9 cellular contexts compared by ENCODE assay signal in genomic region chr15:79595995-79596622, GRCh38.
DNase-seq lines count a peak whose midpoint lies in the region; ATAC-seq and TF ChIP-seq lines count a peak whose summit lies in the region.
"Had no signal": no experiment of that assay in that cellular context is flagged by ENCODE, and none has a peak within 500 bp of the region (broad histone marks: within the 10 kb centered on the region; RNA-seq: fewer than 3 reads in every experiment).

No MANE protein-coding gene starts in this region.

- H3K27me3 ChIP-seq in GM23248 (replicated peaks; ENCODE audit: insufficient read depth) (peaks cover 4% of the 10 kb centered on the region; the same call in 1 of the 2 replicates), right cardiac atrium (ENCODE audit: control insufficient read depth, insufficient read depth) (no peaks in the 10 kb centered on the region), spleen (replicated peaks in 1 of 7) (peaks cover 0 to 20% (median 0%) of the 10 kb centered on the region in 7 donors)
- H3K27me3 ChIP-seq: BLaER1 had no signal

- H3F3A ChIP-seq in GM23248 (ENCODE audit: insufficient read depth), result no peaks in the 10 kb centered on the region

- H4K20me1 ChIP-seq in GM23248 (ENCODE audit: insufficient read depth), result no peaks in the 10 kb centered on the region
- H4K20me1 ChIP-seq: BLaER1 had no signal

- no peaks in the 10 kb centered on the region for H3K9me3 ChIP-seq in GM23248 (ENCODE audit: low read depth)
- no peaks in the 10 kb centered on the region for H3K9me3 ChIP-seq in right cardiac atrium (ENCODE audit: control insufficient read depth, low read length)
- no peaks in the 10 kb centered on the region for H3K9me3 ChIP-seq in spleen
- H3K9me3 ChIP-seq: BLaER1 had no signal

- 23 to 29% methylated on average over 4 of the region's 4 CpGs for WGBS in GM23248 (ENCODE audit: low coverage in 1 of 2, low lambda C conversion rate in 2 of 2, missing lambda C conversion rate in 2 of 2), 2 experiments
- WGBS in right cardiac atrium, result 41% methylated on average over 4 of the region's 4 CpGs
- WGBS in spleen, 5 donors, result 18 to 45% (median 32%) methylated on average over 4 of the region's 4 CpGs

- H2AFZ ChIP-seq in GM23248, result no peak overlapping the region

- H3K4me1 ChIP-seq in GM23248 (ENCODE audit: insufficient read depth), result no peaks in the 10 kb centered on the region
- no peaks in the 10 kb centered on the region for H3K4me1 ChIP-seq in right cardiac atrium (ENCODE audit: control insufficient read depth, insufficient read depth, low read length)
- no peaks in the 10 kb centered on the region for H3K4me1 ChIP-seq in spleen
- H3K4me1 ChIP-seq: BLaER1 had no signal

- TF ChIP-seq POLR2A in spleen (IDR thresholded peaks at IDR 0.05), result no peak

- no peaks in the 10 kb centered on the region for H3K79me2 ChIP-seq in GM23248 (ENCODE audit: insufficient read depth)

- no peaks in the 10 kb centered on the region for H3K36me3 ChIP-seq in GM23248 (ENCODE audit: low read depth)
- H3K36me3 ChIP-seq in spleen, result no peaks in the 10 kb centered on the region
- H3K36me3 ChIP-seq: BLaER1 had no signal

- DNase-seq in activated CD4-positive, CD25-positive, alpha-beta regulatory T cell treated with anti-CD3 and anti-CD28 coated beads, Interleukin-2, amount 50 U/mL, for 72 hours, result no peak
- DNase-seq in GM23248, result peak; percentile 88
- DNase-seq in NOMO-1 (lab: John Stamatoyannopoulos, UW; ENCODE audit: unreplicated experiment in 2 of 2), result peak; percentile 68 to 88
- peak; percentile 23 for DNase-seq in activated naive CD4-positive, alpha-beta T cell treated with anti-CD3 and anti-CD28 coated beads, Interleukin-2, amount 50 U/mL, for 16 hours
- peak in 1 of 3 donors; percentile 24 for DNase-seq in right cardiac atrium
- DNase-seq in spleen, result peak; percentile 74

- peak; percentile 53 to 90 (median 76) for TF ChIP-seq CTCF in spleen (IDR thresholded peaks at IDR 0.05 in 8 of 11, conservative IDR thresholded peaks at IDR 0.05 in 3 of 11)

- H3K27ac ChIP-seq in GM23248 (no peak overlapping the region), right cardiac atrium (ENCODE audit: low read length) (no peak overlapping the region), spleen (no peak overlapping the region)
- H3K27ac ChIP-seq: BLaER1 had no signal

- TF ChIP-seq RAD21 in Ishikawa (IDR thresholded peaks at IDR 0.05; ENCODE audit: low read depth), result peak; percentile 90

- H3K9ac ChIP-seq in GM23248, result no peak overlapping the region
- H3K9ac ChIP-seq: BLaER1 had no signal

- H3K4me3 ChIP-seq in GM23248, result no peak overlapping the region
- H3K4me3 ChIP-seq in right cardiac atrium (ENCODE audit: low read length), result no peak overlapping the region
- H3K4me3 ChIP-seq in spleen, result no peak overlapping the region
- H3K4me3 ChIP-seq: BLaER1 had no signal

- intact Hi-C loops in right cardiac atrium (cut with DNase I) (loop anchor here in 2 of 4 donors (5.0 to 10.0 kb wide), 2 partner anchors 211 to 214 kb away; no protein-coding TSS in a partner anchor), spleen (cut with DNase I; ENCODE audit: low total_unique reads) (loop anchor here (5.0 kb wide), 1 partner anchor 214 kb away; no protein-coding TSS in a partner anchor)

- no peaks in the 10 kb centered on the region for H3K9me2 ChIP-seq in GM23248 (ENCODE audit: insufficient read depth)

- TF ChIP-seq EP300 in Ishikawa (IDR thresholded peaks at IDR 0.05; ENCODE audit: borderline replicate concordance), result no peak

- H3K4me2 ChIP-seq in GM23248 (ENCODE audit: unreplicated experiment), result no peak overlapping the region
- H3K4me2 ChIP-seq: BLaER1 had no signal

- peak; percentile 82 to 84 for ATAC-seq in activated CD4-positive, CD25-positive, alpha-beta regulatory T cell treated with anti-CD3 and anti-CD28 coated beads, Interleukin-2, amount 50 U/mL, for 24 hours
- ATAC-seq in right cardiac atrium, result peak; percentile 80 to 81

- in situ Hi-C loops in GM23248 (cut with MboI), result loop anchor here (10.0 kb wide), 1 partner anchor 249 kb away; no protein-coding TSS in a partner anchor

TF ChIP-seq in Ishikawa, 13 proteins besides CTCF, POLR2A, EP300 and RAD21:
- 0 out of 2 replicates have a peak, but pooled peaks have one; percentile 25 for TF ChIP-seq MAX (IDR thresholded peaks at IDR 0.05)
- peak; percentile 87 for TF ChIP-seq USF1 (IDR thresholded peaks at IDR 0.05)
- TF ChIP-seq NFIC (IDR thresholded peaks at IDR 0.05), result no peak
- no peak for TF ChIP-seq CEBPB (IDR thresholded peaks at IDR 0.05)
